In genomic region chr1:99764909-99765308, GRCh38 we compare ENCODE assay signal across 13 cellular contexts. TPM values are rescaled to one million over a fixed set of nuclear protein-coding genes. Genes with fewer than 3 reads are reported as not detected.
DNase-seq lines count a peak whose midpoint lies in the region; ATAC-seq, FAIRE-seq and TF ChIP-seq lines count a peak whose summit lies in the region.
"Had no signal": no experiment of that assay in that cellular context is flagged by ENCODE, and none has a peak within 500 bp of the region (broad histone marks: within the 10 kb centered on the region; RNA-seq: fewer than 3 reads in every experiment).

No MANE protein-coding gene starts in this region.

- in situ Hi-C loops in HepG2 (cut with HindIII; ENCODE audit: extremely low pct_ligation_motif_present, low pct_unique_long_range_greater_than_20kb): no loop called here

- intact Hi-C loops in HepG2 (cut with micrococcal nuclease; ENCODE audit: unreplicated experiment): no loop called here
- intact Hi-C loops in stomach (cut with DNase I; ENCODE audit: low total_unique reads): no loop called here

- peak overlapping the region; percentile 24; the same call in 1 of the 2 replicates for H3K9ac ChIP-seq in HepG2 (ENCODE audit: insufficient read depth, low read depth, low read length)

- H3K4me3 ChIP-seq in HepG2 (replicated peaks in 1 of 3; ENCODE audit: insufficient read depth in 1 of 3, low read depth in 2 of 3, low read length in 3 of 3) (peak overlapping the region; percentile 23 to 78 (median 32)), stomach (peak overlapping the region; percentile 44 to 61 (median 51))

- peak overlapping the region; percentile 5 for H3K4me3 Mint-ChIP-seq in activated naive CD4-positive, alpha-beta T cell treated with anti-CD3 and anti-CD28 coated beads, Interleukin-2, amount 50 U/mL, for 24 hours
- peak overlapping the region; percentile 27 for H3K4me3 Mint-ChIP-seq in activated T-helper 17 cell treated with anti-CD3 and anti-CD28 coated beads, Interleukin-2, amount 50 U/mL, for 72 hours
- H3K4me3 Mint-ChIP-seq in glutamatergic neuron (ENCODE audit: unreplicated experiment): no peak overlapping the region
- H3K4me3 Mint-ChIP-seq: activated naive CD4-positive, alpha-beta T cell treated with anti-CD3 and anti-CD28 coated beads for 36 hours had no signal

- no peak overlapping the region for H2AFZ ChIP-seq in HepG2 (ENCODE audit: low read length)

- no TSS peak for BruUV-seq in HepG2 (replicated peaks; lab: Mats Ljungman, UMichigan)

- peak overlapping the region; percentile 69 for H3K4me2 ChIP-seq in HepG2 (ENCODE audit: low read depth, low read length)

- H3K27me3 Mint-ChIP-seq in activated naive CD4-positive, alpha-beta T cell treated with anti-CD3 and anti-CD28 coated beads, Interleukin-2, amount 50 U/mL, for 24 hours: peaks cover 3% of the 10 kb centered on the region
- peaks cover 8% of the 10 kb centered on the region for H3K27me3 Mint-ChIP-seq in activated T-helper 17 cell treated with anti-CD3 and anti-CD28 coated beads, Interleukin-2, amount 50 U/mL, for 72 hours
- H3K27me3 Mint-ChIP-seq in glutamatergic neuron (ENCODE audit: unreplicated experiment): no peaks in the 10 kb centered on the region

- no peak for DNase-seq in activated naive CD4-positive, alpha-beta T cell treated with anti-CD3 and anti-CD28 coated beads, Interleukin-2, amount 50 U/mL, for 16 hours
- DNase-seq in HepG2 (ENCODE audit: low spot score) (no peak), stomach (no peak), glutamatergic neuron (no peak), occipital lobe (lab: John Stamatoyannopoulos, UW) (no peak), NCI-H1417 treated with DMSO at 0.1 percent for 48 hours (lab: John Stamatoyannopoulos, UW) (no peak)
- DNase-seq: activated B cell treated with CpG ODN at 0.5 μM for 24 hours; activated naive CD4-positive, alpha-beta T cell treated with anti-CD3 and anti-CD28 coated beads for 36 hours; NCI-H187 treated with DMSO at 0.1 percent for 48 hours had no signal

- H3K27ac ChIP-seq in HepG2 (ENCODE audit: extremely low read length, insufficient read depth, low read length) (peak overlapping the region; percentile 22), stomach (peak overlapping the region in 2 of 5 donors; percentile 85 to 90)
- H3K27ac ChIP-seq: gastroesophageal sphincter had no signal

- POLR2A ChIA-PET in HepG2 (lab: Yijun Ruan, JAX): no interaction called here

- H3K4me1 Mint-ChIP-seq in activated naive CD4-positive, alpha-beta T cell treated with anti-CD3 and anti-CD28 coated beads, Interleukin-2, amount 50 U/mL, for 24 hours: peaks cover 6% of the 10 kb centered on the region
- H3K4me1 Mint-ChIP-seq in activated T-helper 17 cell treated with anti-CD3 and anti-CD28 coated beads, Interleukin-2, amount 50 U/mL, for 72 hours: no peaks in the 10 kb centered on the region
- H3K4me1 Mint-ChIP-seq in glutamatergic neuron (ENCODE audit: low read depth, unreplicated experiment): no peaks in the 10 kb centered on the region

- H4K20me1 ChIP-seq in HepG2 (ENCODE audit: insufficient read depth, low read length): no peaks in the 10 kb centered on the region

- no peak for TF ChIP-seq RAD21 in HepG2 (CRISPR knock-in tag; IDR thresholded peaks at IDR 0.05)

- H3K36me3 ChIP-seq in HepG2 (replicated peaks in 1 of 2; ENCODE audit: control insufficient read depth in 1 of 2, insufficient read depth in 2 of 2, low read length in 2 of 2) (no peaks in the 10 kb centered on the region), stomach (no peaks in the 10 kb centered on the region)
- H3K36me3 ChIP-seq: gastroesophageal sphincter, thoracic aorta had no signal

- peaks cover 2% of the 10 kb centered on the region for H3K36me3 Mint-ChIP-seq in activated naive CD4-positive, alpha-beta T cell treated with anti-CD3 and anti-CD28 coated beads, Interleukin-2, amount 50 U/mL, for 24 hours
- no peaks in the 10 kb centered on the region for H3K36me3 Mint-ChIP-seq in activated T-helper 17 cell treated with anti-CD3 and anti-CD28 coated beads, Interleukin-2, amount 50 U/mL, for 72 hours (ENCODE audit: low read depth)
- H3K36me3 Mint-ChIP-seq in glutamatergic neuron (ENCODE audit: unreplicated experiment): no peaks in the 10 kb centered on the region

- WGBS in HepG2 (ENCODE audit: low lambda C conversion rate): 92% methylated on average over 1 of the region's 1 CpG
- 77 to 87% (median 85%) methylated on average over 1 of the region's 1 CpG for WGBS in stomach, 5 donors

- H3K9me3 Mint-ChIP-seq in activated naive CD4-positive, alpha-beta T cell treated with anti-CD3 and anti-CD28 coated beads, Interleukin-2, amount 50 U/mL, for 24 hours: no peaks in the 10 kb centered on the region
- no peaks in the 10 kb centered on the region for H3K9me3 Mint-ChIP-seq in activated T-helper 17 cell treated with anti-CD3 and anti-CD28 coated beads, Interleukin-2, amount 50 U/mL, for 72 hours
- H3K9me3 Mint-ChIP-seq in glutamatergic neuron (ENCODE audit: unreplicated experiment): no peaks in the 10 kb centered on the region
- H3K9me3 Mint-ChIP-seq: activated B cell treated with CpG ODN at 0.5 μM for 24 hours; activated naive CD4-positive, alpha-beta T cell treated with anti-CD3 and anti-CD28 coated beads for 36 hours had no signal

- TF ChIP-seq CTCF in HepG2 (CRISPR knock-in tag; IDR thresholded peaks at IDR 0.05) (no peak), stomach (IDR thresholded peaks at IDR 0.05) (no peak), glutamatergic neuron (IDR thresholded peaks at IDR 0.05; ENCODE audit: partially characterized antibody, unreplicated experiment) (no peak)

- TF ChIP-seq POLR2A in HepG2 (IDR thresholded peaks at IDR 0.05; ENCODE audit: insufficient read depth in 1 of 2, low read depth in 2 of 2, low read length in 2 of 2): no peak
- no peak for TF ChIP-seq POLR2A in stomach (IDR thresholded peaks at IDR 0.05)

- H3K9me3 ChIP-seq in HepG2 (ENCODE audit: low read length): no peaks in the 10 kb centered on the region
- no peaks in the 10 kb centered on the region for H3K9me3 ChIP-seq in stomach
- H3K9me3 ChIP-seq: gastroesophageal sphincter, thoracic aorta had no signal

- peaks cover 43% of the 10 kb centered on the region for H3K79me2 ChIP-seq in HepG2 (ENCODE audit: insufficient read depth, low read length)

- H3K4me1 ChIP-seq in HepG2 (ENCODE audit: insufficient read depth, low read length) (peaks cover 68% of the 10 kb centered on the region), stomach (peaks cover 0 to 43% (median 24%) of the 10 kb centered on the region in 4 donors)

- H3K27me3 ChIP-seq in HepG2 (ENCODE audit: control insufficient read depth in 1 of 2, insufficient read depth in 2 of 2, low read length in 2 of 2): no peaks in the 10 kb centered on the region
- H3K27me3 ChIP-seq in stomach: no peaks in the 10 kb centered on the region
- H3K27me3 ChIP-seq: gastroesophageal sphincter had no signal

- CTCF ChIA-PET in HepG2 (lab: Yijun Ruan, JAX; ENCODE audit: low intra/inter-chr PET ratio, low total read pairs): no interaction called here

- TF ChIP-seq EP300 in HepG2 (IDR thresholded peaks at IDR 0.05; ENCODE audit: low read depth in 2 of 2, low read length in 2 of 2) (no peak), HepG2 (CRISPR knock-in tag; IDR thresholded peaks at IDR 0.05; ENCODE audit: borderline replicate concordance) (no peak), stomach (IDR thresholded peaks at IDR 0.05) (no peak)

- ATAC-seq in activated T-helper 17 cell treated with anti-CD3 and anti-CD28 coated beads, Interleukin-2, amount 50 U/mL, for 72 hours (replicated peaks): no peak
- ATAC-seq in HepG2: no peak
- ATAC-seq: gastroesophageal sphincter had no signal

- H3K27ac Mint-ChIP-seq in activated naive CD4-positive, alpha-beta T cell treated with anti-CD3 and anti-CD28 coated beads, Interleukin-2, amount 50 U/mL, for 24 hours: peak overlapping the region; percentile 64
- no peak overlapping the region for H3K27ac Mint-ChIP-seq in activated T-helper 17 cell treated with anti-CD3 and anti-CD28 coated beads, Interleukin-2, amount 50 U/mL, for 72 hours
- H3K27ac Mint-ChIP-seq in glutamatergic neuron (ENCODE audit: unreplicated experiment): no peak overlapping the region
- H3K27ac Mint-ChIP-seq: activated B cell treated with CpG ODN at 0.5 μM for 24 hours; activated naive CD4-positive, alpha-beta T cell treated with anti-CD3 and anti-CD28 coated beads for 36 hours had no signal

- no peak for FAIRE-seq in HepG2 (lab: Jason Lieb, UNC)

RNA-seq across cellular contexts. Expression of gene FRRS1, which starts 1.5 kb away (rescaled TPM):
- 1 to 10 TPM in 1 of 2 donors, under 1 TPM in 1; 0.69 to 2.2 TPM for total RNA-seq in activated T-helper 17 cell treated with anti-CD3 and anti-CD28 coated beads, Interleukin-2, amount 50 U/mL, for 72 hours
- total RNA-seq in HepG2 (2016; rRNA removed; fragmentation: Illumina TruSeq; extraction: Trizol): 12.0 and 23.4 TPM in 2 replicates
- total RNA-seq in HepG2 (2016; cell fraction: cytosol; rRNA removed; fragmentation: Illumina TruSeq; extraction: Trizol; ENCODE audit: low read depth): 3.4 and 3.9 TPM in 2 replicates
- total RNA-seq in HepG2 (2016; cell fraction: insoluble cytoplasmic fraction; rRNA removed; fragmentation: Illumina TruSeq; extraction: Trizol): 13.7 and 24.0 TPM in 2 replicates
- total RNA-seq in HepG2 (2016; cell fraction: membrane; rRNA removed; fragmentation: Illumina TruSeq; extraction: Trizol): 3.8 and 5.4 TPM in 2 replicates
- 22.5 and 26.4 TPM in 2 replicates for total RNA-seq in HepG2 (2016; cell fraction: nucleus; rRNA removed; fragmentation: Illumina TruSeq; extraction: Trizol)
- 22.6 and 23.2 TPM in 2 replicates for polyA plus RNA-seq in HepG2 (2011; rRNA removed)
- 11.0 and 18.6 TPM in 2 replicates for polyA plus RNA-seq in HepG2 (2011; cell fraction: cytosol; rRNA removed)
- 12.6 and 15.7 TPM in 2 replicates for polyA plus RNA-seq in HepG2 (2011; cell fraction: nucleus; rRNA removed)
- 22.8 and 35.9 TPM in 2 replicates for polyA plus RNA-seq in HepG2 (2012)
- 0.40 and 0.52 TPM in 2 replicates for polyA plus RNA-seq in HepG2 (2016; cell fraction: cytosol; fragmentation: Illumina TruSeq; extraction: Trizol; ENCODE audit: low read depth)
- 3.2 and 3.6 TPM in 2 replicates for polyA plus RNA-seq in HepG2 (2016; cell fraction: insoluble cytoplasmic fraction; fragmentation: Illumina TruSeq; extraction: Trizol; ENCODE audit: low read depth)
- 0.48 and 2.5 TPM in 2 replicates for polyA plus RNA-seq in HepG2 (2016; cell fraction: membrane; fragmentation: Illumina TruSeq; extraction: Trizol; ENCODE audit: low read depth)
- 8.7 and 11.7 TPM in 2 replicates for polyA plus RNA-seq in HepG2 (2016; cell fraction: nucleus; fragmentation: Illumina TruSeq; extraction: Trizol; ENCODE audit: insufficient read depth, low read depth)
- 11.4 and 80.8 TPM in 2 replicates for polyA minus RNA-seq in HepG2 (2011; rRNA and poly(A)+ RNA removed; ENCODE audit: low replicate concordance)
- polyA minus RNA-seq in HepG2 (2011; cell fraction: cytosol; rRNA and poly(A)+ RNA removed): 42.1 and 48.8 TPM in 2 replicates
- polyA minus RNA-seq in HepG2 (2011; cell fraction: nucleus; rRNA and poly(A)+ RNA removed): 48.9 and 62.4 TPM in 2 replicates
- 10 to 100 TPM in 3 of 5 donors, 1 to 10 TPM in 2; 3.2 to 21.1 (median 11.1) TPM for total RNA-seq in stomach
- 1 to 10 TPM in 2 of 3 donors, under 1 TPM in 1; 0.46 to 1.7 (median 1.5) TPM for polyA plus RNA-seq in stomach
- total RNA-seq in glutamatergic neuron (ENCODE audit: unreplicated experiment): 1.3 TPM
- total RNA-seq in occipital lobe: 1.9 TPM
